In genomic region chr18:63317982-63318881, GRCh38 we compare ENCODE assay signal across 9 cellular contexts. TPM values are rescaled to one million over a fixed set of nuclear protein-coding genes. Genes with fewer than 3 reads are reported as not detected.
DNase-seq lines count a peak whose midpoint lies in the region; ATAC-seq, FAIRE-seq and TF ChIP-seq lines count a peak whose summit lies in the region.
"Had no signal": no experiment of that assay in that cellular context is flagged by ENCODE, and none has a peak within 500 bp of the region (broad histone marks: within the 10 kb centered on the region; RNA-seq: fewer than 3 reads in every experiment).

No MANE protein-coding gene starts in this region.

- ATAC-seq in HG03442 (IDR thresholded peaks at IDR 0.05; ENCODE audit: unreplicated experiment), result peak; percentile 36

- DNase-seq in CD1c-positive myeloid dendritic cell (ENCODE audit: extremely low spot score), result peak; percentile 64
- DNase-seq in GM19238 (ENCODE audit: insufficient read length, low spot score), result peak; percentile 71
- peak; percentile 80 to 95 (median 88) for DNase-seq in Peyer's patch
- peak; percentile 74 for DNase-seq in activated gamma-delta T cell treated with anti-CD3 and anti-CD28 coated beads, Interleukin-2, amount 50 U/mL, for 16 hours (ENCODE audit: low read depth)
- DNase-seq in cardiac septum (ENCODE audit: low spot score), result peak; percentile 84
- peak; percentile 51 for DNase-seq in prostate gland (ENCODE audit: low spot score)
- DNase-seq in urothelium cell line (ENCODE audit: low spot score), result peak; percentile 27

- TF ChIP-seq CTCF in Peyer's patch (IDR thresholded peaks at IDR 0.05), result peak; percentile 73 to 96 (median 86)
- TF ChIP-seq CTCF in prostate gland (IDR thresholded peaks at IDR 0.05), result peak; percentile 46 to 88 (median 66)

- peak in 1 of 2 donors; percentile 19 for TF ChIP-seq POLR2A in Peyer's patch (IDR thresholded peaks at IDR 0.05)
- no peak for TF ChIP-seq POLR2A in prostate gland (IDR thresholded peaks at IDR 0.05)

- no peaks in the 10 kb centered on the region for H3K27me3 ChIP-seq in Peyer's patch
- H3K27me3 ChIP-seq in prostate gland (replicated peaks; ENCODE audit: insufficient read depth), result no peaks in the 10 kb centered on the region

- WGBS in prostate gland, result 7% methylated on average over 21 of the region's 65 CpGs

- peak overlapping the region; percentile 62 to 81 (median 73) for H3K4me3 ChIP-seq in Peyer's patch
- peak overlapping the region; percentile 63 to 65 for H3K4me3 ChIP-seq in prostate gland

- H3K27ac ChIP-seq in Peyer's patch (peak overlapping the region; percentile 57 to 93 (median 86)), prostate gland (peak overlapping the region; percentile 62 to 66)

- intact Hi-C loops in cardiac septum (cut with DNase I) (loop anchor here (2.0 kb wide), 1 partner anchor 55 kb away; no protein-coding TSS in a partner anchor), prostate gland (cut with DNase I) (loop anchor here (2.0 to 5.0 kb wide), 3 partner anchors 55 to 141 kb away; no protein-coding TSS in a partner anchor)

- H3K36me3 ChIP-seq in Peyer's patch (no peaks in the 10 kb centered on the region), prostate gland (no peaks in the 10 kb centered on the region)

- H3K4me1 ChIP-seq in Peyer's patch (peaks cover 0 to 20% (median 8%) of the 10 kb centered on the region in 4 donors), prostate gland (replicated peaks) (no peaks in the 10 kb centered on the region)

- FAIRE-seq in urothelium cell line (lab: Jason Lieb, UNC), result no peak
- FAIRE-seq: TTC549 had no signal

- H3K9me3 ChIP-seq in Peyer's patch, result no peaks in the 10 kb centered on the region
- H3K9me3 ChIP-seq in prostate gland, result no peaks in the 10 kb centered on the region

RNA-seq across cellular contexts. Expression of gene BCL2, which starts 1.3 kb away (rescaled TPM):
- total RNA-seq in Peyer's patch (10 to 100 TPM; 16.2 to 54.5 (median 20.7) TPM), cardiac septum (25.9 TPM), prostate gland (10 to 100 TPM; 14.8 to 38.4 TPM)

RNA-seq across cellular contexts. Expression of gene KDSR, which starts 48.8 kb away (rescaled TPM):
- 10 to 100 TPM in 3 of 4 donors, 1 to 10 TPM in 1; 7.4 to 33.2 (median 31.6) TPM for total RNA-seq in Peyer's patch
- total RNA-seq in cardiac septum, result 54.3 TPM
- total RNA-seq in prostate gland, result 10 to 100 TPM; 46.1 to 52.3 TPM

Comparison
In these comparisons a context has a peak if more than half of its experiments do, and no peak if none do; other contexts are left out.
1. Peak in every context shown above with its lines: DNase-seq, ATAC-seq, H3K4me3 ChIP-seq and H3K27ac ChIP-seq.
2. DNase-seq: peak in every context shown above with its lines; median percentile 88 in Peyer's patch; 84 in cardiac septum; 74 in activated gamma-delta T cell treated with anti-CD3 and anti-CD28 coated beads, Interleukin-2, amount 50 U/mL, for 16 hours; 71 in GM19238; 64 in CD1c-positive myeloid dendritic cell; 51 in prostate gland; 27 in urothelium cell line.